Comparison of ENCODE assay signal across 8 cellular contexts in genomic region chr13:109666656-109667448, GRCh38.
DNase-seq lines count a peak whose midpoint lies in the region; FAIRE-seq and TF ChIP-seq lines count a peak whose summit lies in the region.
"Had no signal": no experiment of that assay in that cellular context is flagged by ENCODE, and none has a peak within 500 bp of the region (broad histone marks: within the 10 kb centered on the region; RNA-seq: fewer than 3 reads in every experiment).

No MANE protein-coding gene starts in this region.

- H3K27me3 ChIP-seq in WERI-Rb-1 (ENCODE audit: insufficient read depth, low read depth, severe bottlenecking) (no peaks in the 10 kb centered on the region), hepatocyte (no peaks in the 10 kb centered on the region), suprapubic skin (no peaks in the 10 kb centered on the region), MM.1S (replicated peaks; ENCODE audit: insufficient read depth, low read length) (no peaks in the 10 kb centered on the region)

- DNase-seq in HT1080 (ENCODE audit: low read depth): peak; percentile 65
- DNase-seq in WERI-Rb-1: peak; percentile 44
- DNase-seq in hepatocyte (ENCODE audit: low spot score): no peak
- no peak for DNase-seq in suprapubic skin (ENCODE audit: low spot score in 2 of 2)
- no peak for DNase-seq in MM.1S
- no peak for DNase-seq in D721Med (ENCODE audit: insufficient read length, low spot score)
- DNase-seq in NCI-H2171 (lab: John Stamatoyannopoulos, UW): no peak
- DNase-seq: stimulated activated naive B cell treated with anti-CD40 and anti-IgM and Interleukin-4, amounts not matched to agents 10 μg/mL and 1 μg/mL and 100 μg/mL, for 72 hours had no signal

- H3K4me3 ChIP-seq in WERI-Rb-1 (ENCODE audit: low read depth, low read length): peak overlapping the region; percentile 1; the same call in 1 of the 2 replicates
- no peak overlapping the region for H3K4me3 ChIP-seq in hepatocyte
- H3K4me3 ChIP-seq in suprapubic skin: no peak overlapping the region
- H3K4me3 ChIP-seq in MM.1S (ENCODE audit: low read length): no peak overlapping the region

- H3F3A ChIP-seq in MM.1S (ENCODE audit: insufficient read depth, low read length): no peaks in the 10 kb centered on the region

- H3K9ac ChIP-seq in MM.1S (ENCODE audit: low read length): no peak overlapping the region

- FAIRE-seq in D721Med (lab: Jason Lieb, UNC): no peak

- peak overlapping the region; percentile 31 for H3K4me2 ChIP-seq in hepatocyte
- no peak overlapping the region for H3K4me2 ChIP-seq in MM.1S (ENCODE audit: low read depth, low read length)

- 68% methylated on average over 20 of the region's 21 CpGs for WGBS in hepatocyte (ENCODE audit: low lambda C conversion rate, missing lambda C conversion rate)
- WGBS in suprapubic skin: 36% methylated on average over 17 of the region's 21 CpGs

- H3K9me3 ChIP-seq in WERI-Rb-1 (ENCODE audit: severe bottlenecking) (no peaks in the 10 kb centered on the region), hepatocyte (ENCODE audit: low read depth) (no peaks in the 10 kb centered on the region), suprapubic skin (no peaks in the 10 kb centered on the region), MM.1S (replicated peaks; ENCODE audit: insufficient read depth, low read length) (no peaks in the 10 kb centered on the region)

- no peak for TF ChIP-seq EP300 in suprapubic skin (IDR thresholded peaks at IDR 0.05)

- H4K20me1 ChIP-seq in hepatocyte (ENCODE audit: insufficient read depth, poor library complexity, severe bottlenecking) (no peaks in the 10 kb centered on the region), MM.1S (ENCODE audit: insufficient read depth, low read length) (no peaks in the 10 kb centered on the region)

- TF ChIP-seq POLR2A in suprapubic skin (IDR thresholded peaks at IDR 0.05): no peak

- H3K27ac ChIP-seq in WERI-Rb-1: no peak overlapping the region
- H3K27ac ChIP-seq in hepatocyte: peak overlapping the region; percentile 3
- H3K27ac ChIP-seq in suprapubic skin: peak overlapping the region; percentile 45
- no peak overlapping the region for H3K27ac ChIP-seq in MM.1S (ENCODE audit: low read length)

- no peaks in the 10 kb centered on the region for H3K79me2 ChIP-seq in hepatocyte
- no peaks in the 10 kb centered on the region for H3K79me2 ChIP-seq in MM.1S (ENCODE audit: low read length)

- H3K9me2 ChIP-seq in hepatocyte (replicated peaks; ENCODE audit: insufficient read depth): no peaks in the 10 kb centered on the region
- no peaks in the 10 kb centered on the region for H3K9me2 ChIP-seq in MM.1S (replicated peaks; ENCODE audit: insufficient read depth, low read length)

- H3K36me3 ChIP-seq in WERI-Rb-1 (no peaks in the 10 kb centered on the region), hepatocyte (replicated peaks; ENCODE audit: insufficient read depth, low read depth) (no peaks in the 10 kb centered on the region), suprapubic skin (no peaks in the 10 kb centered on the region), MM.1S (replicated peaks; ENCODE audit: insufficient read depth, low read length) (no peaks in the 10 kb centered on the region)

- H3K4me1 ChIP-seq in hepatocyte (ENCODE audit: insufficient read depth) (no peaks in the 10 kb centered on the region), suprapubic skin (no peaks in the 10 kb centered on the region), MM.1S (ENCODE audit: low read length) (no peaks in the 10 kb centered on the region)

- no peak for TF ChIP-seq CTCF in WERI-Rb-1 (IDR thresholded peaks at IDR 0.05; ENCODE audit: low read depth, low read length)
- no peak for TF ChIP-seq CTCF in hepatocyte (IDR thresholded peaks at IDR 0.05; ENCODE audit: poor library complexity)
- no peak for TF ChIP-seq CTCF in suprapubic skin (IDR thresholded peaks at IDR 0.05)
- TF ChIP-seq CTCF in MM.1S (IDR thresholded peaks at IDR 0.05; ENCODE audit: low read length): no peak
- TF ChIP-seq CTCF in D721Med (IDR thresholded peaks at IDR 0.05; ENCODE audit: insufficient read depth, missing control alignments): no peak

- H2AFZ ChIP-seq in hepatocyte (peak overlapping the region; percentile 28), MM.1S (ENCODE audit: low read length) (no peak overlapping the region)

Comparison
In these comparisons a context has a peak if more than half of its experiments do, and no peak if none do; other contexts are left out.
1. DNase-seq: peak in HT1080 (single experiment) and WERI-Rb-1 (single experiment); none in hepatocyte (single experiment), suprapubic skin (0 of 2), MM.1S (single experiment), D721Med (single experiment) and NCI-H2171 (single experiment).
2. H3K27ac ChIP-seq: peak in hepatocyte (single experiment) and suprapubic skin (single experiment); none in WERI-Rb-1 (single experiment) and MM.1S (single experiment).